8 cellular contexts compared by ENCODE assay signal in the genomic region with DNA sequence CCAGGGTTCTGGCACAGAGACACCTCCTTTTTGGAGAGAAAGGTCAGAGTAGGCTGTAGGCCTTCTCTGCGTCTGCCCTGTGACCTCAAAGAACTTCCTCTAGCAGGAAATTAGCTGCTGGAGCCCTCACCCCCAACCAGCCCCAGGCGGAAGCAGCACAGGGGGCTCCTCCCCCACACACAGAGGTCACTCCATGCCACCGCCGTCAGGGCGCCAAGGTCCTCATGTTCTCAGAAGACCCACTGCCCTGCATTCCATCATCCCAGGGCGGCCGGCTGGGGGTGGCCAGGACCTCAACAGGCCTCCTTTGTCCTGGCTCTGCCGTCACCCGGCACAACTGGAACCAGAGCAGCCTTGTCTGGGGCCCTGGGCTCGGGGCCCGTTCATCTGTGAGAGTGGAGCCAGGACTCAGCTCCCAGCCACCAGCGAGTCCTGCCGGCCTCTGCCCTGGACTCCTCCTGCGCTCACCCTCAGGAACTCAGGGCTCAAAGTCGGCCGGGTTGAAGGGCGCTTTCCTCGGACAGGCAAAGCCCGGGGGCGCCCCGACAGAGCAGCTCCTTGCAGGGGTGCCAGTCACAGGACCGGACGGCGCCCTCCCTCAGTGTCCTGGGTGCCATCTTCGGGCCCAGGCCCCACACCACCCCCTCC. TPM values are rescaled to one million over a fixed set of nuclear protein-coding genes. Genes with fewer than 3 reads are reported as not detected.
DNase-seq lines count a peak whose midpoint lies in the region; ATAC-seq and TF ChIP-seq lines count a peak whose summit lies in the region.

No MANE protein-coding gene starts in this region.

- H3K36me3 ChIP-seq in GM06990 (ENCODE audit: control insufficient read depth, insufficient read depth, low read length) (peaks cover 21% of the 10 kb centered on the region), OCI-LY1 (ENCODE audit: insufficient read depth, low read length) (peaks cover 18% of the 10 kb centered on the region), heart right ventricle (peaks cover 0 to 44% (median 23%) of the 10 kb centered on the region in 9 donors)

- TF ChIP-seq CTCF in GM06990 (IDR thresholded peaks at IDR 0.05; ENCODE audit: insufficient read depth, low read length, poor library complexity, severe bottlenecking) (no peak), OCI-LY1 (IDR thresholded peaks at IDR 0.05; ENCODE audit: low read length) (no peak), heart right ventricle (IDR thresholded peaks at IDR 0.05) (no peak)

- peak overlapping the region; percentile 80 for H3K9ac ChIP-seq in OCI-LY1 (ENCODE audit: low read length)

- H3K4me3 ChIP-seq in GM06990 (replicated peaks; ENCODE audit: low read depth, low read length) = peak overlapping the region; percentile 91
- peak overlapping the region; percentile 74 for H3K4me3 ChIP-seq in OCI-LY1 (ENCODE audit: low read depth, low read length, poor library complexity, severe bottlenecking)
- H3K4me3 ChIP-seq in heart right ventricle = peak overlapping the region; percentile 57 to 97 (median 88)

- peak overlapping the region; percentile 88 for H3K27ac ChIP-seq in OCI-LY1 (ENCODE audit: low read depth, low read length, poor library complexity, severe bottlenecking)
- H3K27ac ChIP-seq in heart right ventricle = peak overlapping the region; percentile 89 to 98 (median 96)

- WGBS in heart right ventricle, 2 donors = 3 to 11% methylated on average over 25 of the region's 25 CpGs

- H3K9me3 Mint-ChIP-seq in activated naive CD4-positive, alpha-beta T cell treated with anti-CD3 and anti-CD28 coated beads for 36 hours = no peaks in the 10 kb centered on the region

- no peaks in the 10 kb centered on the region for H3K27me3 Mint-ChIP-seq in activated naive CD4-positive, alpha-beta T cell treated with anti-CD3 and anti-CD28 coated beads for 36 hours (ENCODE audit: low read depth)

- H3K27ac Mint-ChIP-seq in activated naive CD4-positive, alpha-beta T cell treated with anti-CD3 and anti-CD28 coated beads for 36 hours = peak overlapping the region; percentile 88

- no peaks in the 10 kb centered on the region for H3K9me3 ChIP-seq in OCI-LY1 (ENCODE audit: low read length)
- no peaks in the 10 kb centered on the region for H3K9me3 ChIP-seq in heart right ventricle

- no peaks in the 10 kb centered on the region for H3F3A ChIP-seq in OCI-LY1 (ENCODE audit: insufficient read depth, low read length)

- H2AFZ ChIP-seq in OCI-LY1 (ENCODE audit: low read length) = no peak overlapping the region

- H4K20me1 ChIP-seq in OCI-LY1 (ENCODE audit: insufficient read depth, low read length) = no peaks in the 10 kb centered on the region

- H3K4me3 Mint-ChIP-seq in activated naive CD4-positive, alpha-beta T cell treated with anti-CD3 and anti-CD28 coated beads for 36 hours = peak overlapping the region; percentile 87

- peak overlapping the region; percentile 60 for H3K4me2 ChIP-seq in OCI-LY1 (ENCODE audit: low read length)

- CTCF ChIA-PET in activated naive CD4-positive, alpha-beta T cell treated with anti-CD3 and anti-CD28 coated beads for 36 hours (lab: Charles Lee) = interaction anchor here (0.6 to 2.3 kb wide), 9 partner anchors 8 to 720 kb away, joined by 3 to 12 read pairs (median 3); no protein-coding TSS in a partner anchor

- intact Hi-C loops in activated naive CD4-positive, alpha-beta T cell treated with anti-CD3 and anti-CD28 coated beads for 36 hours (cut with micrococcal nuclease) = loop anchor here (5.0 kb wide), 4 partner anchors 170 to 715 kb away; a partner anchor contains a TSS
- intact Hi-C loops in heart right ventricle (cut with DNase I) = loop anchor here in 6 of 10 donors (2.0 to 5.0 kb wide), 4 partner anchors 21 to 120 kb away; no protein-coding TSS in a partner anchor

- H3K4me1 ChIP-seq in OCI-LY1 (ENCODE audit: insufficient read depth, low read length, severe bottlenecking) (peaks cover 77% of the 10 kb centered on the region), heart right ventricle (peaks cover 31 to 92% (median 72%) of the 10 kb centered on the region in 9 donors)

- H3K79me2 ChIP-seq in OCI-LY1 (ENCODE audit: insufficient read depth, low read length) = no peaks in the 10 kb centered on the region

- H3K9me2 ChIP-seq in OCI-LY1 (ENCODE audit: low read depth, low read length) = no peaks in the 10 kb centered on the region

- H3K27me3 ChIP-seq in GM06990 (replicated peaks; ENCODE audit: control insufficient read depth, insufficient read depth, low read length) = no peaks in the 10 kb centered on the region
- no peaks in the 10 kb centered on the region for H3K27me3 ChIP-seq in OCI-LY1 (ENCODE audit: insufficient read depth, low read length)
- H3K27me3 ChIP-seq in heart right ventricle = peaks cover 0 to 3% (median 0%) of the 10 kb centered on the region in 7 donors

- peaks cover 50% of the 10 kb centered on the region for H3K4me1 Mint-ChIP-seq in activated naive CD4-positive, alpha-beta T cell treated with anti-CD3 and anti-CD28 coated beads for 36 hours (ENCODE audit: low read depth)

- ATAC-seq in heart right ventricle = peak; percentile 43 to 71 (median 64)
- no peak for ATAC-seq in GM21381 (IDR thresholded peaks at IDR 0.05; ENCODE audit: unreplicated experiment)
- ATAC-seq in HG02885 (IDR thresholded peaks at IDR 0.05; ENCODE audit: poor library complexity, unreplicated experiment) = no peak

- DNase-seq in GM06990 (ENCODE audit: extremely low read depth, insufficient read length) (peak; percentile 78), heart right ventricle (peak; percentile 78 to 84), pons (ENCODE audit: low spot score) (peak; percentile 92), dedifferentiated amniotic fluid mesenchymal stem cell (ENCODE audit: extremely low spot score) (no peak)
- DNase-seq in activated naive CD4-positive, alpha-beta T cell treated with anti-CD3 and anti-CD28 coated beads for 36 hours = peak; percentile 82

- H3K36me3 Mint-ChIP-seq in activated naive CD4-positive, alpha-beta T cell treated with anti-CD3 and anti-CD28 coated beads for 36 hours (ENCODE audit: low read depth) = peaks cover 24% of the 10 kb centered on the region

RNA-seq across cellular contexts. Expression of a gene that starts 1.2 kb away (rescaled TPM):
- 10 to 100 TPM; 79.0 to 85.6 TPM for total RNA-seq in activated naive CD4-positive, alpha-beta T cell treated with anti-CD3 and anti-CD28 coated beads for 36 hours
- 100 to 1,000 TPM in 1 of 10 donors, 10 to 100 TPM in 9; 42.3 to 109 (median 69.1) TPM for total RNA-seq in heart right ventricle
- polyA plus RNA-seq in heart right ventricle = 10 to 100 TPM; 22.8 to 86.0 TPM

RNA-seq across cellular contexts. Expression of a gene that starts 3.2 kb away (rescaled TPM):
- 100 to 1,000 TPM; 105 to 110 TPM for total RNA-seq in activated naive CD4-positive, alpha-beta T cell treated with anti-CD3 and anti-CD28 coated beads for 36 hours
- total RNA-seq in heart right ventricle = 10 to 100 TPM in 1 of 10 donors, 1 to 10 TPM in 8, under 1 TPM in 1; 0.85 to 11.2 (median 2.1) TPM
- 1 to 10 TPM in 1 of 2 donors, under 1 TPM in 1; 0.96 to 3.7 TPM for polyA plus RNA-seq in heart right ventricle

RNA-seq across cellular contexts. Expression of a gene that starts 18.8 kb away (rescaled TPM):
- not detected for total RNA-seq in activated naive CD4-positive, alpha-beta T cell treated with anti-CD3 and anti-CD28 coated beads for 36 hours
- under 1 TPM in 1 of 10 donors, not detected in 9; 0.11 TPM for total RNA-seq in heart right ventricle
- not detected for polyA plus RNA-seq in heart right ventricle

RNA-seq across cellular contexts. Expression of a gene that starts 41.0 kb away (rescaled TPM):
- 100 to 1,000 TPM in 1 of 2 experiments, 10 to 100 TPM in 1; 96.3 to 103 TPM for total RNA-seq in activated naive CD4-positive, alpha-beta T cell treated with anti-CD3 and anti-CD28 coated beads for 36 hours
- 100 to 1,000 TPM; 102 to 184 (median 116) TPM for total RNA-seq in heart right ventricle
- polyA plus RNA-seq in heart right ventricle = 100 to 1,000 TPM in 1 of 2 donors, 10 to 100 TPM in 1; 92.8 to 200 TPM

RNA-seq across cellular contexts. Expression of a gene that starts 59.5 kb away (rescaled TPM):
- total RNA-seq in activated naive CD4-positive, alpha-beta T cell treated with anti-CD3 and anti-CD28 coated beads for 36 hours = 100 to 1,000 TPM; 165 to 173 TPM
- 10 to 100 TPM in 1 of 10 donors, 1 to 10 TPM in 4, under 1 TPM in 5; 0.33 to 12.7 (median 0.91) TPM for total RNA-seq in heart right ventricle
- polyA plus RNA-seq in heart right ventricle = 1 to 10 TPM; 1.6 to 2.6 TPM

Comparison
In these comparisons a context has a peak if more than half of its experiments do, and no peak if none do; other contexts are left out.
1. ATAC-seq: peak in heart right ventricle (8 of 8); none in GM21381 (single experiment) and HG02885 (single experiment).
2. RNA of a gene that starts 3.2 kb away (total RNA-seq): 105 to 110 TPM in activated naive CD4-positive, alpha-beta T cell treated with anti-CD3 and anti-CD28 coated beads for 36 hours; 0.85 to 11.2 TPM in heart right ventricle; every median in the first group is over 4 times any median in the second.
3. Peak in every context shown above with its lines, with median percentiles within 50 percentile points of each other: H3K4me3 ChIP-seq.